Comparison of ENCODE assay signal across 16 cellular contexts in the genomic region with DNA sequence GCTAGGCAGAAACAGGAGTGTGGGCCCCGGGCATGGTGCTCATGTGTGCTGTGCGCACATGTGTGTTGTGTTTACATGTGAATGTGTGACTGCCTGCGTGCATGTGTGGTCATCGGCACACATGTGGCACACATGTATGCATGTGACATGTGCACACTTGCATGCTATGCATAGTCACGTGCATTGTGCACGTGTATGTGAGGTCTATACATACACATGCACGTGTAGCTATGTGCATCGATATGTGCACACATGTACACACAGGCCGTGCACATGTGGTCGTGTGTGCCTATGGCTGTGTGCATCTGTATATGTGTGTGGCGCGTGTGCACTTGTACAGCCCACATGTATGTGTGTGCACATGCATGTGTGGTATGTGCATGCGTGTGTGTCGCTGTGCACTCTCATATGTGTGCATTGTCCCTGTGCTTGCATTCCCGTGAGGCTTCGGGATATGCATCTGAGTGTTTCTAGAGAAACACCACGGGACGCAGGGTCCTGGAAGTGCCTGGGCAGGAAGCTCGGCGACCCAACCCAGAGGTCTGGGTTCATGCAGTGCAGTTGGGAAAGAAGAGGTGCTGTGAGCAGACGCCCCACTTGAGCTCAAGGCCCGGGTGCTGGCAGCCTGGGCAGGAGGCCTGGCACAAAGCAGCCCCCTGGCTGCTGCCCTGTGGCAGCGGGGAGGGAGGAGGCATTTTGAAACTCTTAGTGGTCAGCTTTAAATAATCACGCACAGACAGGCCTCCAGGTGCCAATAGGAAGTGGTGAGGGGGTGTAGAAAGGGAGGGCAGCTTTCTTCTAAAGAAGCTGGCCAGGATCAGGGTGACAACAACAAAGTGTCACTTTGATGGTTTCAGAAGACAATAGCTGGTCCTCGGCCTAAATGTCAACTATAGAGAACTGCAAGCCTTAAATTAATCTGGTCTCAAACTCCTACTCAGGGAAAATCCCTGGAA.
A peak's percentile ranks its signal among the peaks of the same experiment; 100 is the strongest.
DNase-seq lines count a peak whose midpoint lies in the region; ATAC-seq, FAIRE-seq and TF ChIP-seq lines count a peak whose summit lies in the region.
"Had no signal": no experiment of that assay in that cellular context is flagged by ENCODE, and none has a peak within 500 bp of the region (broad histone marks: within the 10 kb centered on the region; RNA-seq: fewer than 3 reads in every experiment).

No MANE protein-coding gene starts in this region.

- H3K36me3 ChIP-seq in BLaER1 treated with 17β-estradiol and CSF1 and Interleukin-3, amounts not matched to agents 10 nM and 100 nM: no peaks in the 10 kb centered on the region
- H3K36me3 ChIP-seq in bronchial epithelial cell (ENCODE audit: control insufficient read depth, insufficient read depth, low read length) (no peaks in the 10 kb centered on the region), H7 (replicated peaks; ENCODE audit: control insufficient read depth, insufficient read depth, low read length) (no peaks in the 10 kb centered on the region)
- H3K36me3 ChIP-seq: vagina had no signal

- peak overlapping the region; percentile 35 to 94 (median 78) for H3K4me2 ChIP-seq in BLaER1 treated with 17β-estradiol and CSF1 and Interleukin-3, amounts not matched to agents 10 nM and 100 nM

- H3K4me3 ChIP-seq in BLaER1 treated with 17β-estradiol and CSF1 and Interleukin-3, amounts not matched to agents 10 nM and 100 nM: no peak overlapping the region
- H3K4me3 ChIP-seq in bronchial epithelial cell (ENCODE audit: low read depth, low read length) (no peak overlapping the region), H7 (ENCODE audit: insufficient read depth, low read depth, low read length) (no peak overlapping the region)
- H3K4me3 ChIP-seq: K562, vagina had no signal

- H3K27ac ChIP-seq in BLaER1 treated with 17β-estradiol and CSF1 and Interleukin-3, amounts not matched to agents 10 nM and 100 nM: no peak overlapping the region
- H3K27ac ChIP-seq: vagina had no signal

- peaks cover 0 to 16% (median 8%) of the 10 kb centered on the region in 11 experiments; a peak in 9 of 22 replicates for H3K27me3 ChIP-seq in BLaER1 treated with 17β-estradiol and CSF1 and Interleukin-3, amounts not matched to agents 10 nM and 100 nM
- H3K27me3 ChIP-seq in bronchial epithelial cell (ENCODE audit: control insufficient read depth, insufficient read depth, low read length) (no peaks in the 10 kb centered on the region), H7 (ENCODE audit: control insufficient read depth, insufficient read depth, low read length) (no peaks in the 10 kb centered on the region)
- H3K27me3 ChIP-seq: vagina had no signal

- no peak for TF ChIP-seq CTCF in bronchial epithelial cell (IDR thresholded peaks at IDR 0.05; ENCODE audit: insufficient read depth, low read length, severe bottlenecking)

- H3K9ac ChIP-seq in BLaER1 treated with 17β-estradiol and CSF1 and Interleukin-3, amounts not matched to agents 10 nM and 100 nM: peak overlapping the region in 1 of 11 experiments; percentile 7; a peak in 1 of 22 replicates

- no peak for DNase-seq in bronchial epithelial cell (ENCODE audit: low read depth)
- no peak for DNase-seq in iPS-NIHi11 (ENCODE audit: low spot score)
- no peak for DNase-seq in activated CD4-positive, alpha-beta T cell treated with anti-CD3 and anti-CD28 coated beads for 48 hours
- DNase-seq in H7: no peak
- DNase-seq: cerebellar nuclear complex, DMS153, glutamatergic neuron, kidney glomerular epithelial cell, Right ventricle myocardium superior had no signal

- no peaks in the 10 kb centered on the region for H3K9me3 ChIP-seq in BLaER1 treated with 17β-estradiol and CSF1 and Interleukin-3, amounts not matched to agents 10 nM and 100 nM (replicated peaks in 1 of 11)
- H3K9me3 ChIP-seq: vagina had no signal

- peaks cover 17 to 51% (median 40%) of the 10 kb centered on the region in 10 experiments for H3K4me1 ChIP-seq in BLaER1 treated with 17β-estradiol and CSF1 and Interleukin-3, amounts not matched to agents 10 nM and 100 nM
- H3K4me1 ChIP-seq: vagina had no signal

- H4K20me1 ChIP-seq in BLaER1 treated with 17β-estradiol and CSF1 and Interleukin-3, amounts not matched to agents 10 nM and 100 nM: peaks cover 0 to 13% (median 0%) of the 10 kb centered on the region in 11 experiments; a peak in 5 of 22 replicates

- FAIRE-seq in bronchial epithelial cell (lab: Jason Lieb, UNC): peak; percentile 98
- FAIRE-seq: K562, TTC549 had no signal

- ATAC-seq in GM18867 (IDR thresholded peaks at IDR 0.05; ENCODE audit: unreplicated experiment) (peak; percentile 73), HG03097 (IDR thresholded peaks at IDR 0.05; ENCODE audit: low FRiP score, unreplicated experiment) (peak; percentile 39), HG03457 (IDR thresholded peaks at IDR 0.05; ENCODE audit: unreplicated experiment) (no peak)
- ATAC-seq: K562 had no signal
